8 cellular contexts compared by ENCODE assay signal in genomic region chrX:47658684-47659515, GRCh38. TPM values are rescaled to one million over a fixed set of nuclear protein-coding genes. Genes with fewer than 3 reads are reported as not detected.
DNase-seq lines count a peak whose midpoint lies in the region; ATAC-seq and TF ChIP-seq lines count a peak whose summit lies in the region.

Gene UXT (minus strand): TSS chrX:47659180. CDS start chrX:47658927, 253 bp downstream.

- peak within 1 kb of the TSS; percentile 98 for H3K27ac Mint-ChIP-seq in WTC11

- POLR2A ChIA-PET in WTC11 (lab: Charles Lee), result no interaction called here

- H3K4me3 ChIP-seq in cardiac fibroblast (replicated peaks in 1 of 2; ENCODE audit: low read depth in 2 of 2, low read length in 2 of 2), result peak within 1 kb of the TSS; percentile 62 to 65

- peak; percentile 89 for DNase-seq in ACHN
- DNase-seq in NCI-H226, result peak; percentile 87
- DNase-seq in WTC11 (ENCODE audit: low spot score), result peak; percentile 91
- peak; percentile 97 for DNase-seq in cardiac fibroblast (ENCODE audit: low read depth in 2 of 2)
- peak; percentile 85 for DNase-seq in iPS-NIHi7 (ENCODE audit: extremely low spot score)
- DNase-seq in smooth muscle cell of the brain vasculature (ENCODE audit: low read depth, low spot score), result peak; percentile 75

- peaks cover 3% of the 10 kb centered on the region; the same call in 1 of the 2 replicates for H3K9me3 Mint-ChIP-seq in WTC11

- H3K36me3 Mint-ChIP-seq in WTC11, result peaks cover 21% of the 10 kb centered on the region

- H3K4me1 Mint-ChIP-seq in WTC11, result no peaks in the 10 kb centered on the region

- peak within 1 kb of the TSS; percentile 85 for H3K4me3 Mint-ChIP-seq in WTC11

- TF ChIP-seq CTCF in WTC11 (IDR thresholded peaks at IDR 0.05), result no peak
- no peak for TF ChIP-seq CTCF in cardiac fibroblast (IDR thresholded peaks at IDR 0.05; ENCODE audit: low read depth, low read length)

- in situ Hi-C loops in ACHN (cut with HindIII; ENCODE audit: low pct_ligation_motif_present, low pct_unique_long_range_greater_than_20kb, low sequenced_read_pairs), result no loop called here

- H3K27me3 Mint-ChIP-seq in WTC11 (ENCODE audit: low read depth), result peaks cover 18% of the 10 kb centered on the region

- ATAC-seq in GM18873 (IDR thresholded peaks at IDR 0.05; ENCODE audit: low FRiP score, unreplicated experiment) (peak; percentile 64), HG03159 (IDR thresholded peaks at IDR 0.05; ENCODE audit: unreplicated experiment) (peak; percentile 79), WTC11 (peak; percentile 95)

- CTCF ChIA-PET in WTC11 (lab: Charles Lee), result no interaction called here

TF ChIP-seq in WTC11, 78 proteins besides CTCF, POLR2A, EP300 and RAD21:
- TF ChIP-seq FOXK1 (CRISPR knock-in tag; IDR thresholded peaks at IDR 0.05), result peak; percentile 24; the same call in 1 of the 2 replicates
- 0 out of 2 replicates have a peak, but pooled peaks have one; percentile 39 for TF ChIP-seq MYBL2 (CRISPR knock-in tag; IDR thresholded peaks at IDR 0.05)
- peak; percentile 52; the same call in 1 of the 2 replicates for TF ChIP-seq NFYB (CRISPR knock-in tag; conservative IDR thresholded peaks at IDR 0.05; ENCODE audit: low read depth)
- TF ChIP-seq ETV6 (CRISPR knock-in tag; IDR thresholded peaks at IDR 0.05), result no peak; the same call in 1 of the 2 replicates
- TF ChIP-seq JAZF1 (CRISPR knock-in tag; IDR thresholded peaks at IDR 0.05), result no peak
- TF ChIP-seq, protein P1, sequence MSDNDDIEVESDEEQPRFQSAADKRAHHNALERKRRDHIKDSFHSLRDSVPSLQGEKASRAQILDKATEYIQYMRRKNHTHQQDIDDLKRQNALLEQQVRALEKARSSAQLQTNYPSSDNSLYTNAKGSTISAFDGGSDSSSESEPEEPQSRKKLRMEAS (CRISPR knock-in tag; IDR thresholded peaks at IDR 0.05), result peak; percentile 86
- TF ChIP-seq SP1 (CRISPR knock-in tag; conservative IDR thresholded peaks at IDR 0.05), result peak; percentile 84
- TF ChIP-seq, protein P2, sequence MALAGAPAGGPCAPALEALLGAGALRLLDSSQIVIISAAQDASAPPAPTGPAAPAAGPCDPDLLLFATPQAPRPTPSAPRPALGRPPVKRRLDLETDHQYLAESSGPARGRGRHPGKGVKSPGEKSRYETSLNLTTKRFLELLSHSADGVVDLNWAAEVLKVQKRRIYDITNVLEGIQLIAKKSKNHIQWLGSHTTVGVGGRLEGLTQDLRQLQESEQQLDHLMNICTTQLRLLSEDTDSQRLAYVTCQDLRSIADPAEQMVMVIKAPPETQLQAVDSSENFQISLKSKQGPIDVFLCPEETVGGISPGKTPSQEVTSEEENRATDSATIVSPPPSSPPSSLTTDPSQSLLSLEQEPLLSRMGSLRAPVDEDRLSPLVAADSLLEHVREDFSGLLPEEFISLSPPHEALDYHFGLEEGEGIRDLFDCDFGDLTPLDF (CRISPR knock-in tag; IDR thresholded peaks at IDR 0.05), result 0 out of 2 replicates have a peak, but pooled peaks have one; percentile 41
- peak; percentile 92 for TF ChIP-seq CREM (CRISPR knock-in tag; IDR thresholded peaks at IDR 0.05)
- TF ChIP-seq FOXP1 (CRISPR knock-in tag; IDR thresholded peaks at IDR 0.05; ENCODE audit: borderline replicate concordance), result 0 out of 2 replicates have a peak, but pooled peaks have one; percentile 42
- no peak for TF ChIP-seq ZNF532 (CRISPR knock-in tag; IDR thresholded peaks at IDR 0.05; ENCODE audit: borderline replicate concordance)
- TF ChIP-seq GABPB1 (CRISPR knock-in tag; IDR thresholded peaks at IDR 0.05), result peak; percentile 77

RNA-seq across cellular contexts. Expression of gene UXT, which starts in this region (rescaled TPM):
- 68.6 to 80.5 TPM (median 79.9 TPM) in 3 replicates for total RNA-seq in WTC11 (2021)

Comparison
In these comparisons a context has a peak if more than half of its experiments do, and no peak if none do; other contexts are left out.
1. Peak in every context shown above with its lines: DNase-seq, ATAC-seq and H3K4me3 ChIP-seq.